8 cellular contexts compared by ENCODE assay signal in the genomic region with DNA sequence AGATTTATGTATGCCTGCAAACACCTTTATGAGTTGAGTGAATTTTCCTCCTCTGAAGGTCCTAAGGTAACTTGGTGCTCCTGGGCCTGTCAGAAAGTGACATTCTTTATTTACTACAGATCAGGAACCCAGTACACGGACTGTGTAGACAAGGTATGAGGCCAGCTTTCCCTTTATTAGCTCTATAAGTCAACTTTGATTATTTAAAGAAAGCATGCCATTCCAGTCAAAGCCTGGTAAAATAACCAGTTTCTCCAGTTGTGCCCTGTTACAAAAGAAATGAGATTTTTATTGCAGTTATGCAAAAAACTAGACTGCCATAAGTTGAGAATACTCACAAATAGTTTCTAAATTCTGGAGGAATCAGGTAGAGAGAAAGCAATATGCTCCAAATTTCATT.
"Had no signal": no experiment of that assay in that cellular context is flagged by ENCODE, and none has a peak within 500 bp of the region (broad histone marks: within the 10 kb centered on the region; RNA-seq: fewer than 3 reads in every experiment).

No MANE protein-coding gene starts in this region.

- DNase-seq: H9, HCEC 1CT, HFFc6, IMR-90, KG1 had no signal

- H3K4me3 ChIP-seq: GM23338, K562 had no signal

- H3K27ac Mint-ChIP-seq: GM23338, H9, HFFc6 had no signal

- H3K4me3 Mint-ChIP-seq: GM23338, H9, HFFc6 had no signal

- ATAC-seq: GM23338, K562 had no signal

- H3K4me1 Mint-ChIP-seq: GM23338, H9 had no signal

- H3K27ac ChIP-seq: HL-60 had no signal
